In the genomic region with DNA sequence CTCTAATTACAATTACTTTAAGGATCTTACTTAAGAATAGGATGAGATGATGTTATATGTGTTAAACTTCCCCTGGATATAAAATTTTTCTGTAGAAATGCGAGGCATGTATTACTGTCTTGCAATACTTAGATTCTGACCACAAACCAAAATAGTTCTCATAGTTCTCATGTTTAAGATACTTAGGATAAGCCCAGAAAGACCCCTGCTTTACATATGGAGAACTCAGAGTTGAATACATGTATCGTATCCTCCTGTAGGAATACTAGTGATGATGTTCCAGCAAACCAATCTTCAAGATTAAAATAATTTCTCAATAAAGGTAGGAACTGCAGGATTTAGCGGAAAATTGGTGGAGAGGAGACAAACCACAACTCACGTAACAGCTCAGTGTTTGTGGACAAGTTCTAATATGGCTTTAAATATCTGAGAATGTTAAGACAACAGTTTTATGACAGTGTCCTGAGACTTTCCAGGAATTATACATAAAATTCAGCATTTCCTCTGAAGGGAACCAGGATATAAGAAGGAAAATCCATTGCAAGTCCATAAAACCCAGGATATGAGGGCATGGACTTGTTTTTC, we compare ENCODE assay signal across 33 cellular contexts.
DNase-seq lines count a peak whose midpoint lies in the region; ATAC-seq, FAIRE-seq and TF ChIP-seq lines count a peak whose summit lies in the region.
"Had no signal": no experiment of that assay in that cellular context is flagged by ENCODE, and none has a peak within 500 bp of the region (broad histone marks: within the 10 kb centered on the region; RNA-seq: fewer than 3 reads in every experiment).

No MANE protein-coding gene starts in this region.

- TF ChIP-seq POLR2A in adrenal gland (IDR thresholded peaks at IDR 0.05): no peak

- H3K4me3 ChIP-seq in choroid plexus epithelial cell (ENCODE audit: low read depth, low read length): no peak overlapping the region
- no peak overlapping the region for H3K4me3 ChIP-seq in adrenal gland
- H3K4me3 ChIP-seq in HAP-1: no peak overlapping the region
- H3K4me3 ChIP-seq: BLaER1 treated with 17β-estradiol and CSF1 and Interleukin-3, amounts not matched to agents 10 nM and 100 nM; esophagus muscularis mucosa; gastrocnemius medialis; GM23338; hepatocyte; PC-9; psoas muscle; stomach; thyroid gland had no signal

- H3K9me3 ChIP-seq in adrenal gland (replicated peaks in 1 of 3): no peaks in the 10 kb centered on the region
- no peaks in the 10 kb centered on the region for H3K9me3 ChIP-seq in HAP-1
- H3K9me3 ChIP-seq: gastrocnemius medialis, psoas muscle, thyroid gland had no signal

- H3K27ac ChIP-seq in adrenal gland: no peak overlapping the region
- H3K27ac ChIP-seq: BLaER1 treated with 17β-estradiol and CSF1 and Interleukin-3, amounts not matched to agents 10 nM and 100 nM; esophagus muscularis mucosa; gastrocnemius medialis; hepatocyte; HL-60; PC-9; psoas muscle; stomach; thyroid gland; WERI-Rb-1 had no signal

- TF ChIP-seq CTCF in choroid plexus epithelial cell (conservative IDR thresholded peaks at IDR 0.05; ENCODE audit: low read depth, low read length): no peak
- TF ChIP-seq CTCF in adrenal gland (IDR thresholded peaks at IDR 0.05): no peak

- H3K36me3 ChIP-seq in adrenal gland (replicated peaks in 1 of 2) (no peaks in the 10 kb centered on the region), HAP-1 (replicated peaks) (no peaks in the 10 kb centered on the region)
- H3K36me3 ChIP-seq: BLaER1 treated with 17β-estradiol and CSF1 and Interleukin-3, amounts not matched to agents 10 nM and 100 nM; esophagus muscularis mucosa; gastrocnemius medialis; stomach; thyroid gland; WERI-Rb-1 had no signal

- DNase-seq in EH (ENCODE audit: low read depth) (peak; percentile 44), RCC 7860 (ENCODE audit: low spot score) (peak; percentile 42), choroid plexus epithelial cell (ENCODE audit: low read depth) (peak; percentile 79), renal cortical epithelial cell (ENCODE audit: low read depth) (peak; percentile 14), adrenal gland (no peak), HT-29 (ENCODE audit: low spot score) (no peak), HAP-1 (ENCODE audit: low spot score in 2 of 2) (no peak)
- DNase-seq: activated CD4-positive, alpha-beta T cell treated with anti-CD3 and anti-CD28 coated beads, Interleukin-2, amount 10 ng/mL, durations not matched to agents 7 days and 5 days; activated gamma-delta T cell; activated naive CD8-positive, alpha-beta T cell treated with anti-CD3 and anti-CD28 coated beads, Interleukin-2, amount 10 ng/mL, durations not matched to agents 7 days and 5 days; activated T-cell treated with anti-CD3 and anti-CD28 coated beads, Interleukin-2, amount 50 U/mL, for 24 hours; gastrocnemius medialis; naive thymus-derived CD4-positive, alpha-beta T cell; NCI-H1092; NCI-H1694 treated with DMSO at 0.1 percent for 48 hours; NCI-H2171 treated with DMSO at 0.1 percent for 48 hours; NCI-H524 treated with DMSO at 0.1 percent for 48 hours; PC-9; psoas muscle; SHP77; stomach; SW 1271; T1000; thyroid gland; WERI-Rb-1 had no signal

- in situ Hi-C loops in HAP-1 (cut with MboI; ENCODE audit: low sequenced_read_pairs): no loop called here

- no peaks in the 10 kb centered on the region for H3K4me1 ChIP-seq in adrenal gland (replicated peaks in 1 of 2)
- H3K4me1 ChIP-seq in HAP-1: no peaks in the 10 kb centered on the region
- H3K4me1 ChIP-seq: BLaER1 treated with 17β-estradiol and CSF1 and Interleukin-3, amounts not matched to agents 10 nM and 100 nM; esophagus muscularis mucosa; gastrocnemius medialis; psoas muscle; stomach; thyroid gland had no signal

- no peak for ATAC-seq in GM18870 (IDR thresholded peaks at IDR 0.05; ENCODE audit: unreplicated experiment)
- ATAC-seq: gastrocnemius medialis; GM23338; naive thymus-derived CD4-positive, alpha-beta T cell; psoas muscle had no signal

- H3K27me3 ChIP-seq in adrenal gland (no peaks in the 10 kb centered on the region), HAP-1 (ENCODE audit: low read depth) (no peaks in the 10 kb centered on the region)
- H3K27me3 ChIP-seq: BLaER1 treated with 17β-estradiol and CSF1 and Interleukin-3, amounts not matched to agents 10 nM and 100 nM; gastrocnemius medialis; hepatocyte; stomach; thyroid gland had no signal

- no peak for FAIRE-seq in RCC 7860 (lab: Jason Lieb, UNC)
- FAIRE-seq: bronchial epithelial cell, GM12891 had no signal

- 88 to 91% (median 88%) methylated on average over 4 of the region's 4 CpGs for WGBS in adrenal gland, 4 donors

- intact Hi-C loops in adrenal gland (cut with DNase I): no loop called here

Comparison
In these comparisons a context has a peak if more than half of its experiments do, and no peak if none do; other contexts are left out.
1. DNase-seq: peak in EH (single experiment), RCC 7860 (single experiment), choroid plexus epithelial cell (single experiment) and renal cortical epithelial cell (single experiment); none in adrenal gland (0 of 7), HT-29 (single experiment) and HAP-1 (0 of 2).